9 cellular contexts compared by ENCODE assay signal in genomic region chr20:2693286-2693995, GRCh38. TPM values are rescaled to one million over a fixed set of nuclear protein-coding genes. Genes with fewer than 3 reads are reported as not detected.
DNase-seq lines count a peak whose midpoint lies in the region; ATAC-seq, FAIRE-seq and TF ChIP-seq lines count a peak whose summit lies in the region.
"Had no signal": no experiment of that assay in that cellular context is flagged by ENCODE, and none has a peak within 500 bp of the region (broad histone marks: within the 10 kb centered on the region; RNA-seq: fewer than 3 reads in every experiment).

No MANE protein-coding gene starts in this region.

- peaks cover 69% of the 10 kb centered on the region for H3K27me3 Mint-ChIP-seq in astrocyte (ENCODE audit: low read depth, unreplicated experiment)

- H3K27me3 ChIP-seq in HAP-1 (ENCODE audit: low read depth): no peaks in the 10 kb centered on the region
- H3K27me3 ChIP-seq in astrocyte (ENCODE audit: insufficient read depth, low read length): peaks cover 43% of the 10 kb centered on the region
- H3K27me3 ChIP-seq in layer of hippocampus (ENCODE audit: control insufficient read depth, insufficient read depth, low read length): no peaks in the 10 kb centered on the region

- H3K9me3 ChIP-seq in HAP-1: no peaks in the 10 kb centered on the region
- H3K9me3 ChIP-seq in astrocyte (ENCODE audit: insufficient read depth, low read depth, low read length): no peaks in the 10 kb centered on the region
- H3K9me3 ChIP-seq: neutrophil had no signal

- H2AFZ ChIP-seq in astrocyte (ENCODE audit: low read depth, low read length): no peak overlapping the region

- peaks cover 5% of the 10 kb centered on the region; the same call in 1 of the 2 replicates for H3K4me1 ChIP-seq in HAP-1
- no peaks in the 10 kb centered on the region for H3K4me1 ChIP-seq in astrocyte (ENCODE audit: insufficient read depth, low read length)

- peak in 1 of 2 experiments; percentile 67 for DNase-seq in HAP-1 (ENCODE audit: low spot score in 2 of 2)
- DNase-seq in T-helper 1 cell: peak; percentile 22 to 55 (median 35)
- no peak for DNase-seq in astrocyte (ENCODE audit: low read depth)
- peak in 2 of 3 donors; percentile 7 to 25 for DNase-seq in stimulated activated CD4-positive, alpha-beta T cell treated with anti-CD3 and anti-CD28 coated beads, TNF-alpha, amount 100 ng/mL, for 1 hour (ENCODE audit: low read depth in 3 of 3, low spot score in 1 of 3)
- DNase-seq in dermis blood vessel endothelial cell: no peak

- H3K79me2 ChIP-seq in astrocyte (ENCODE audit: insufficient read depth, low read length): no peaks in the 10 kb centered on the region

- in situ Hi-C loops in HAP-1 (cut with MboI; ENCODE audit: low sequenced_read_pairs): no loop called here

- no peaks in the 10 kb centered on the region for H3K36me3 ChIP-seq in HAP-1 (replicated peaks)
- H3K36me3 ChIP-seq in astrocyte (ENCODE audit: insufficient read depth, low read length): no peaks in the 10 kb centered on the region
- H3K36me3 ChIP-seq: neutrophil had no signal

- H3K4me3 Mint-ChIP-seq in astrocyte (ENCODE audit: unreplicated experiment): no peak overlapping the region

- H3K9me3 Mint-ChIP-seq in astrocyte (ENCODE audit: unreplicated experiment): peaks cover 11% of the 10 kb centered on the region

- no peaks in the 10 kb centered on the region for H3K4me1 Mint-ChIP-seq in astrocyte (ENCODE audit: low read depth, unreplicated experiment)

- no peak overlapping the region for H3K9ac ChIP-seq in astrocyte (ENCODE audit: low read length)

- FAIRE-seq in astrocyte (lab: Jason Lieb, UNC): no peak

- H3K4me2 ChIP-seq in astrocyte (ENCODE audit: low read length): peak overlapping the region; percentile 15

- H4K20me1 ChIP-seq in astrocyte (ENCODE audit: insufficient read depth, low read length): peaks cover 12% of the 10 kb centered on the region

- peak overlapping the region; percentile 39 for H3K4me3 ChIP-seq in HAP-1
- no peak overlapping the region for H3K4me3 ChIP-seq in astrocyte (ENCODE audit: insufficient read depth, low read depth, low read length)

- no peak overlapping the region for H3K27ac Mint-ChIP-seq in astrocyte (ENCODE audit: unreplicated experiment)

- no peak for ATAC-seq in HG03139 (IDR thresholded peaks at IDR 0.05; ENCODE audit: unreplicated experiment)
- ATAC-seq in HG03196 (IDR thresholded peaks at IDR 0.05; ENCODE audit: unreplicated experiment): no peak

- no peak overlapping the region for H3K27ac ChIP-seq in astrocyte (ENCODE audit: low read depth, low read length)
- peak overlapping the region; percentile 30 for H3K27ac ChIP-seq in layer of hippocampus (ENCODE audit: low read depth, low read length)
- H3K27ac ChIP-seq: neutrophil had no signal

- TF ChIP-seq CTCF in astrocyte (IDR thresholded peaks at IDR 0.05; ENCODE audit: insufficient read depth, low read depth, low read length): no peak

- peaks cover 3% of the 10 kb centered on the region for H3K36me3 Mint-ChIP-seq in astrocyte (ENCODE audit: low read depth, unreplicated experiment)

RNA-seq across cellular contexts. Expression of gene EBF4, which starts 0.9 kb away (rescaled TPM):
- 2.3 and 4.1 TPM in 2 replicates for total RNA-seq in astrocyte
- total RNA-seq in dermis blood vessel endothelial cell: 1.0 and 2.4 TPM in 2 replicates

RNA-seq across cellular contexts. Expression of gene IDH3B, which starts 29.4 kb away (rescaled TPM):
- 68.0 and 74.8 TPM in 2 replicates for total RNA-seq in astrocyte
- total RNA-seq in dermis blood vessel endothelial cell: 118 and 131 TPM in 2 replicates

RNA-seq across cellular contexts. Expression of gene NOP56, which starts 41.0 kb away (rescaled TPM):
- 256 and 292 TPM in 2 replicates for total RNA-seq in astrocyte
- total RNA-seq in dermis blood vessel endothelial cell: 149 and 182 TPM in 2 replicates

Comparison
In these comparisons a context has a peak if more than half of its experiments do, and no peak if none do; other contexts are left out.
1. DNase-seq: peak in T-helper 1 cell (5 of 5) and stimulated activated CD4-positive, alpha-beta T cell treated with anti-CD3 and anti-CD28 coated beads, TNF-alpha, amount 100 ng/mL, for 1 hour (2 of 3); none in astrocyte (single experiment) and dermis blood vessel endothelial cell (single experiment).